Comparison of ENCODE assay signal across 23 cellular contexts in the genomic region with DNA sequence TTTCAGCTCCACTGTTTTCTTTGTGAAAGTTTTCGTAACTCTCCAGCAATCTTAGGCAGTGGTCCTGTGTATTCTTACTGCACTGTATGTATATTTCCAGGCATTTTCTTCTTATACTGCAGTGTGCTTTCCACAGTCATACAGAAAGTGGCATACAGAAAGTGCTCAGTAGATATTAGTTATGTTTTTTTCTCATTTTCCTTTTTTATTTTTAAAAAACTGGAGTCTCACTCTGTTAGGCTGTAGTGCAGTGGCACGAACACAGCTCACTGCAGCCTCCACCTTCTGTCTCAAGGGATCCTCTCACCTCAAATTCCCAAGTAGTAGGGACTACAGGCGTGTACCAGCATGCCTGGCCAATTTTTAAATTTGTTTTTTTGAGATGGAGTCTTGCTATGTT.
DNase-seq lines count a peak whose midpoint lies in the region; ATAC-seq and TF ChIP-seq lines count a peak whose summit lies in the region.
"Had no signal": no experiment of that assay in that cellular context is flagged by ENCODE, and none has a peak within 500 bp of the region (broad histone marks: within the 10 kb centered on the region; RNA-seq: fewer than 3 reads in every experiment).

No MANE protein-coding gene starts in this region.

- no peaks in the 10 kb centered on the region for H3K9me3 Mint-ChIP-seq in activated CD8-positive, alpha-beta T cell treated with anti-CD3 and anti-CD28 coated beads for 36 hours
- H3K9me3 Mint-ChIP-seq: activated CD4-positive, alpha-beta memory T cell treated with anti-CD3 and anti-CD28 coated beads, Interleukin-2, amount 10 ng/mL, durations not matched to agents 7 days and 5 days; activated T-cell treated with anti-CD3 and anti-CD28 coated beads, Interleukin-2, amount 50 U/mL, for 4 hours; T-helper 1 cell treated with Interleukin-12 subunit alpha and Interleukin-12 subunit beta and Interleukin-4 antibody, amounts not matched to agents 30 μg/mL and 1 μg/mL, for 36 hours had no signal

- peak; percentile 46 for ATAC-seq in GM18909 (IDR thresholded peaks at IDR 0.05; ENCODE audit: poor library complexity, unreplicated experiment)
- ATAC-seq in HG03108 (IDR thresholded peaks at IDR 0.05; ENCODE audit: unreplicated experiment), result peak; percentile 36
- ATAC-seq in activated CD8-positive, alpha-beta T cell treated with anti-CD3 and anti-CD28 coated beads for 36 hours, result peak; percentile 10
- ATAC-seq in GM21423 (IDR thresholded peaks at IDR 0.05; ENCODE audit: unreplicated experiment), result no peak
- ATAC-seq: PC-3, right cardiac atrium had no signal

- H3K27me3 ChIP-seq in GM06990 (replicated peaks; ENCODE audit: control insufficient read depth, insufficient read depth, low read length), result no peaks in the 10 kb centered on the region
- H3K27me3 ChIP-seq: brain microvascular endothelial cell, SJCRH30 had no signal

- no peaks in the 10 kb centered on the region for H3K27me3 Mint-ChIP-seq in activated CD8-positive, alpha-beta T cell treated with anti-CD3 and anti-CD28 coated beads for 36 hours
- H3K27me3 Mint-ChIP-seq: activated CD4-positive, alpha-beta memory T cell treated with anti-CD3 and anti-CD28 coated beads, Interleukin-2, amount 10 ng/mL, durations not matched to agents 7 days and 5 days; activated naive CD8-positive, alpha-beta T cell had no signal

- peaks cover under 1% of the 10 kb centered on the region for H3K36me3 Mint-ChIP-seq in activated CD8-positive, alpha-beta T cell treated with anti-CD3 and anti-CD28 coated beads for 36 hours (ENCODE audit: low read depth)
- H3K36me3 Mint-ChIP-seq: activated naive CD8-positive, alpha-beta T cell had no signal

- H3K4me1 Mint-ChIP-seq in activated CD8-positive, alpha-beta T cell treated with anti-CD3 and anti-CD28 coated beads for 36 hours (ENCODE audit: low read depth), result peaks cover 33% of the 10 kb centered on the region

- CTCF ChIA-PET in activated CD8-positive, alpha-beta T cell treated with anti-CD3 and anti-CD28 coated beads for 36 hours (lab: Charles Lee), result interaction anchor here (1.0 to 1.7 kb wide), 2 partner anchors 9 to 242 kb away, joined by 3 to 6 read pairs; no protein-coding TSS in a partner anchor

- DNase-seq in GM06990 (ENCODE audit: extremely low read depth, insufficient read length), result peak; percentile 38
- DNase-seq in activated CD8-positive, alpha-beta T cell treated with anti-CD3 and anti-CD28 coated beads for 36 hours, result no peak
- DNase-seq in amygdala (lab: John Stamatoyannopoulos, UW), result no peak
- DNase-seq in epidermal melanocyte (ENCODE audit: insufficient read length, low spot score), result no peak
- DNase-seq in activated CD4-positive, CD25-positive, alpha-beta regulatory T cell (lab: John Stamatoyannopoulos, UW), result no peak
- DNase-seq: ACHN; activated CD4-positive, alpha-beta memory T cell treated with anti-CD3 and anti-CD28 coated beads, Interleukin-2, amount 10 ng/mL, durations not matched to agents 7 days and 5 days; activated T-cell treated with anti-CD3 and anti-CD28 coated beads, Interleukin-2, amount 50 U/mL, for 4 hours; brain microvascular endothelial cell; cortex of kidney; NCI-H1436; NCI-H748 treated with DMSO at 0.1 percent for 48 hours; PC-3; right cardiac atrium; SJCRH30; WERI-Rb-1 had no signal

- H3K4me3 Mint-ChIP-seq in activated CD8-positive, alpha-beta T cell treated with anti-CD3 and anti-CD28 coated beads for 36 hours, result no peak overlapping the region
- H3K4me3 Mint-ChIP-seq: activated CD4-positive, alpha-beta memory T cell treated with anti-CD3 and anti-CD28 coated beads, Interleukin-2, amount 10 ng/mL, durations not matched to agents 7 days and 5 days; activated naive CD8-positive, alpha-beta T cell; activated T-cell treated with anti-CD3 and anti-CD28 coated beads, Interleukin-2, amount 50 U/mL, for 4 hours; T-helper 1 cell treated with Interleukin-12 subunit alpha and Interleukin-12 subunit beta and Interleukin-4 antibody, amounts not matched to agents 30 μg/mL and 1 μg/mL, for 36 hours had no signal

- no peak overlapping the region for H3K27ac Mint-ChIP-seq in activated CD8-positive, alpha-beta T cell treated with anti-CD3 and anti-CD28 coated beads for 36 hours
- H3K27ac Mint-ChIP-seq: activated CD4-positive, alpha-beta memory T cell treated with anti-CD3 and anti-CD28 coated beads, Interleukin-2, amount 10 ng/mL, durations not matched to agents 7 days and 5 days; activated naive CD8-positive, alpha-beta T cell; T-helper 1 cell treated with Interleukin-12 subunit alpha and Interleukin-12 subunit beta and Interleukin-4 antibody, amounts not matched to agents 30 μg/mL and 1 μg/mL, for 36 hours had no signal

- intact Hi-C loops in activated CD8-positive, alpha-beta T cell treated with anti-CD3 and anti-CD28 coated beads for 36 hours (cut with micrococcal nuclease), result no loop called here

- H3K36me3 ChIP-seq in GM06990 (ENCODE audit: control insufficient read depth, insufficient read depth, low read length), result no peaks in the 10 kb centered on the region
- H3K36me3 ChIP-seq: brain microvascular endothelial cell, HAP-1, SJCRH30, thoracic aorta, WERI-Rb-1 had no signal

- no peak for TF ChIP-seq CTCF in GM06990 (IDR thresholded peaks at IDR 0.05; ENCODE audit: insufficient read depth, low read length, poor library complexity, severe bottlenecking)
- no peak for TF ChIP-seq CTCF in activated CD8-positive, alpha-beta T cell treated with anti-CD3 and anti-CD28 coated beads for 36 hours (IDR thresholded peaks at IDR 0.05)

- H3K4me3 ChIP-seq in GM06990 (replicated peaks; ENCODE audit: low read depth, low read length), result no peak overlapping the region
- H3K4me3 ChIP-seq: HAP-1, SJCRH30, thoracic aorta had no signal

- POLR2A ChIA-PET in activated CD8-positive, alpha-beta T cell treated with anti-CD3 and anti-CD28 coated beads for 36 hours (lab: Charles Lee), result no interaction called here
